Comparison of ENCODE assay signal across 1 cellular context in the genomic region with DNA sequence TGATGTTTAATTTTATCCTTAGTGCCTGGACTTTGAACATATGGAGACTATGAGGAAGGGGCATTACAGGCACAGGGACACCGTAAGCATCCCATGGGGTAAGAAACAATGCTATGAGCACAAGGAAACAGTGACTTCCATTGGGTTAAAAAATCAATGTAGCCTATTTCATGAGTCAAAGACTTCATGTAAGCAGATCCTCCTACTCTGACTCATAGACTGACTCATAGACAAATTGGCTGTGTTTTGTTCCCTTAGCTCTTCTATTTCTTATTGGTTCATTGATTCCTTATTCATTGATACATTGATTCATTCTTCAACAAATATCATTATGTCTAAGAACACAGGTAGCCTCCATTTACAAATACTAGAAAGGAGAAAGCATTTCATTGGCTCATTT.
TF ChIP-seq lines count a peak whose summit lies in the region.

No MANE protein-coding gene starts in this region.

TF ChIP-seq in HCT116, 20 proteins besides CTCF, POLR2A, EP300 and RAD21 (continued from another document):
- TF ChIP-seq FOSL1 (IDR thresholded peaks at IDR 0.05; ENCODE audit: low read depth) (peak; percentile 98), ELF1 (IDR thresholded peaks at IDR 0.05; ENCODE audit: borderline replicate concordance, low read depth) (no peak), TCF7L2 (IDR thresholded peaks at IDR 0.05; ENCODE audit: borderline replicate concordance, extremely low read depth, insufficient read depth, insufficient read length) (no peak), EZH2 (IDR thresholded peaks at IDR 0.05) (no peak), EZH2phosphoT487 (IDR thresholded peaks at IDR 0.05; ENCODE audit: borderline replicate concordance) (no peak), CEBPB (IDR thresholded peaks at IDR 0.05; ENCODE audit: low read depth) (peak; percentile 36; the same call in 1 of the 2 replicates), SIN3A (IDR thresholded peaks at IDR 0.05; ENCODE audit: low read depth) (no peak), CBX3 (IDR thresholded peaks at IDR 0.05; ENCODE audit: low read depth) (peak; percentile 82)
- TF ChIP-seq, protein P1, sequence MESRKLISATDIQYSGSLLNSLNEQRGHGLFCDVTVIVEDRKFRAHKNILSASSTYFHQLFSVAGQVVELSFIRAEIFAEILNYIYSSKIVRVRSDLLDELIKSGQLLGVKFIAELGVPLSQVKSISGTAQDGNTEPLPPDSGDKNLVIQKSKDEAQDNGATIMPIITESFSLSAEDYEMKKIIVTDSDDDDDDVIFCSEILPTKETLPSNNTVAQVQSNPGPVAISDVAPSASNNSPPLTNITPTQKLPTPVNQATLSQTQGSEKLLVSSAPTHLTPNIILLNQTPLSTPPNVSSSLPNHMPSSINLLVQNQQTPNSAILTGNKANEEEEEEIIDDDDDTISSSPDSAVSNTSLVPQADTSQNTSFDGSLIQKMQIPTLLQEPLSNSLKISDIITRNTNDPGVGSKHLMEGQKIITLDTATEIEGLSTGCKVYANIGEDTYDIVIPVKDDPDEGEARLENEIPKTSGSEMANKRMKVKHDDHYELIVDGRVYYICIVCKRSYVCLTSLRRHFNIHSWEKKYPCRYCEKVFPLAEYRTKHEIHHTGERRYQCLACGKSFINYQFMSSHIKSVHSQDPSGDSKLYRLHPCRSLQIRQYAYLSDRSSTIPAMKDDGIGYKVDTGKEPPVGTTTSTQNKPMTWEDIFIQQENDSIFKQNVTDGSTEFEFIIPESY (IDR thresholded peaks at IDR 0.05; ENCODE audit: extremely low read depth, insufficient replicate concordance, low read length), result no peak
- TF ChIP-seq, protein P2, sequence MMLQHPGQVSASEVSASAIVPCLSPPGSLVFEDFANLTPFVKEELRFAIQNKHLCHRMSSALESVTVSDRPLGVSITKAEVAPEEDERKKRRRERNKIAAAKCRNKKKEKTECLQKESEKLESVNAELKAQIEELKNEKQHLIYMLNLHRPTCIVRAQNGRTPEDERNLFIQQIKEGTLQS (IDR thresholded peaks at IDR 0.05), result no peak
